1 cellular context compared by ENCODE assay signal in the genomic region with DNA sequence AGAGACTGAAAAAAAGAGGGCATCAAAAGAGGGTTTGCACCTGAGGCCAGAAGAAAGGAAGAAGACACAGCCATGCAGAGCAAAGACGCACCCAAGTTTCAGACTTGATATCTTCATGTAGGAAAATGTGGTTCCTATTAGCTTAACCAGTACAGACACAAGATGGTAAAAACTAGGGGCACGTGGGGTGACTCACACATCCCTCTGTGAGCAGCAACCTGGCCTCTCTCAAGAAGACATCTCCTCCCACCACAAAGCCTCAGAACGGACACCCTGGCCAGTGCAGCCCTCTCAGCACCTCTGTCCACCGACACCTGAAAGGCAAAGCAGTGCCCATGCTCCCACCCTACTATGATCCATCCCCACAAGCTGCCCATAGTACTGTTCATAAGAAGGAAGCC.
TF ChIP-seq lines count a peak whose summit lies in the region.

No MANE protein-coding gene starts in this region.

TF ChIP-seq in GM23338, 12 proteins besides CTCF, POLR2A, EP300 and RAD21 (continued from another document):
- TF ChIP-seq, protein P1, sequence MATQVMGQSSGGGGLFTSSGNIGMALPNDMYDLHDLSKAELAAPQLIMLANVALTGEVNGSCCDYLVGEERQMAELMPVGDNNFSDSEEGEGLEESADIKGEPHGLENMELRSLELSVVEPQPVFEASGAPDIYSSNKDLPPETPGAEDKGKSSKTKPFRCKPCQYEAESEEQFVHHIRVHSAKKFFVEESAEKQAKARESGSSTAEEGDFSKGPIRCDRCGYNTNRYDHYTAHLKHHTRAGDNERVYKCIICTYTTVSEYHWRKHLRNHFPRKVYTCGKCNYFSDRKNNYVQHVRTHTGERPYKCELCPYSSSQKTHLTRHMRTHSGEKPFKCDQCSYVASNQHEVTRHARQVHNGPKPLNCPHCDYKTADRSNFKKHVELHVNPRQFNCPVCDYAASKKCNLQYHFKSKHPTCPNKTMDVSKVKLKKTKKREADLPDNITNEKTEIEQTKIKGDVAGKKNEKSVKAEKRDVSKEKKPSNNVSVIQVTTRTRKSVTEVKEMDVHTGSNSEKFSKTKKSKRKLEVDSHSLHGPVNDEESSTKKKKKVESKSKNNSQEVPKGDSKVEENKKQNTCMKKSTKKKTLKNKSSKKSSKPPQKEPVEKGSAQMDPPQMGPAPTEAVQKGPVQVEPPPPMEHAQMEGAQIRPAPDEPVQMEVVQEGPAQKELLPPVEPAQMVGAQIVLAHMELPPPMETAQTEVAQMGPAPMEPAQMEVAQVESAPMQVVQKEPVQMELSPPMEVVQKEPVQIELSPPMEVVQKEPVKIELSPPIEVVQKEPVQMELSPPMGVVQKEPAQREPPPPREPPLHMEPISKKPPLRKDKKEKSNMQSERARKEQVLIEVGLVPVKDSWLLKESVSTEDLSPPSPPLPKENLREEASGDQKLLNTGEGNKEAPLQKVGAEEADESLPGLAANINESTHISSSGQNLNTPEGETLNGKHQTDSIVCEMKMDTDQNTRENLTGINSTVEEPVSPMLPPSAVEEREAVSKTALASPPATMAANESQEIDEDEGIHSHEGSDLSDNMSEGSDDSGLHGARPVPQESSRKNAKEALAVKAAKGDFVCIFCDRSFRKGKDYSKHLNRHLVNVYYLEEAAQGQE (IDR thresholded peaks at IDR 0.05; ENCODE audit: unreplicated experiment) = no peak
- TF ChIP-seq NANOG (IDR thresholded peaks at IDR 0.05; ENCODE audit: borderline replicate concordance) (no peak), ZNF331 (CRISPR knock-in tag; IDR thresholded peaks at IDR 0.05; ENCODE audit: low read depth) (no peak), ZNF114 (CRISPR knock-in tag; IDR thresholded peaks at IDR 0.05) (no peak), POLR2AphosphoS5 (IDR thresholded peaks at IDR 0.05; ENCODE audit: low read depth) (no peak), JUNB (IDR thresholded peaks at IDR 0.05; ENCODE audit: unreplicated experiment) (no peak)
- TF ChIP-seq, protein P2, sequence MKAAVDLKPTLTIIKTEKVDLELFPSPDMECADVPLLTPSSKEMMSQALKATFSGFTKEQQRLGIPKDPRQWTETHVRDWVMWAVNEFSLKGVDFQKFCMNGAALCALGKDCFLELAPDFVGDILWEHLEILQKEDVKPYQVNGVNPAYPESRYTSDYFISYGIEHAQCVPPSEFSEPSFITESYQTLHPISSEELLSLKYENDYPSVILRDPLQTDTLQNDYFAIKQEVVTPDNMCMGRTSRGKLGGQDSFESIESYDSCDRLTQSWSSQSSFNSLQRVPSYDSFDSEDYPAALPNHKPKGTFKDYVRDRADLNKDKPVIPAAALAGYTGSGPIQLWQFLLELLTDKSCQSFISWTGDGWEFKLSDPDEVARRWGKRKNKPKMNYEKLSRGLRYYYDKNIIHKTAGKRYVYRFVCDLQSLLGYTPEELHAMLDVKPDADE (IDR thresholded peaks at IDR 0.05) = no peak
